ENCODE assay signal across 3 cellular contexts in the genomic region with DNA sequence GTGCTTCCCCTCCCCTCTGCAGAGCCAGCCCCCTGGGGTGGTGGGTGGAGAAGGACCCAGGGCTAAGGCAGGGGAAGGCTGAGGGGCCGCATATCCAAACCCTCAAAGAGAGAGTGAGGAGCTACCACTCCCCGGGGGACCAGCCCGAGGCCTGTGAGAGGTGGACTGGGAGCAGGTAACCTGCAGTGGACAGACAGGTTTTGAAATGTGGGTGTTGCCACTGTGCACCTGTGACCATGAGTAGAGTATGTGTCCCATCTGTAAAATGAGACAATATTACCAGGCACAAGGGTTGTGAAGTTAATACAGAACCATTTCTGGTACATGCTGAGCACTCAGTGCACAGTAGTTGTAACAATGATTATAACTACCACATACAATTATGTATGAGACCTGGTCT.
TF ChIP-seq lines count a peak whose summit lies in the region.

No MANE protein-coding gene starts in this region.

TF ChIP-seq in SK-N-SH, 30 proteins besides CTCF, POLR2A, EP300 and RAD21:
- no peak for TF ChIP-seq YY1 (IDR thresholded peaks at IDR 0.05; ENCODE audit: low read depth)
- no peak for TF ChIP-seq FOXM1 (IDR thresholded peaks at IDR 0.05; ENCODE audit: low read depth)

TF ChIP-seq in SK-N-SH treated with all-trans-retinoic acid at 6 μM for 48 hours, 23 proteins besides CTCF, POLR2A, EP300 and RAD21:
- no peak for TF ChIP-seq CSDC2 (CRISPR knock-in tag; IDR thresholded peaks at IDR 0.05)
- TF ChIP-seq ZNF70 (CRISPR knock-in tag; IDR thresholded peaks at IDR 0.05) = no peak
- TF ChIP-seq TCF4 (CRISPR knock-in tag; IDR thresholded peaks at IDR 0.05; ENCODE audit: borderline replicate concordance) = no peak
- TF ChIP-seq, protein P1, sequence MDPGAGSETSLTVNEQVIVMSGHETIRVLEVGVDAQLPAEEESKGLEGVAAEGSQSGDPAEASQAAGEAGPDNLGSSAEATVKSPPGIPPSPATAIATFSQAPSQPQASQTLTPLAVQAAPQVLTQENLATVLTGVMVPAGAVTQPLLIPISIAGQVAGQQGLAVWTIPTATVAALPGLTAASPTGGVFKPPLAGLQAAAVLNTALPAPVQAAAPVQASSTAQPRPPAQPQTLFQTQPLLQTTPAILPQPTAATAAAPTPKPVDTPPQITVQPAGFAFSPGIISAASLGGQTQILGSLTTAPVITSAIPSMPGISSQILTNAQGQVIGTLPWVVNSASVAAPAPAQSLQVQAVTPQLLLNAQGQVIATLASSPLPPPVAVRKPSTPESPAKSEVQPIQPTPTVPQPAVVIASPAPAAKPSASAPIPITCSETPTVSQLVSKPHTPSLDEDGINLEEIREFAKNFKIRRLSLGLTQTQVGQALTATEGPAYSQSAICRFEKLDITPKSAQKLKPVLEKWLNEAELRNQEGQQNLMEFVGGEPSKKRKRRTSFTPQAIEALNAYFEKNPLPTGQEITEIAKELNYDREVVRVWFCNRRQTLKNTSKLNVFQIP (CRISPR knock-in tag; IDR thresholded peaks at IDR 0.05; ENCODE audit: borderline replicate concordance, low read depth) = no peak
- TF ChIP-seq ESRRG (CRISPR knock-in tag; IDR thresholded peaks at IDR 0.05) = no peak
- no peak for TF ChIP-seq ZNF8 (CRISPR knock-in tag; IDR thresholded peaks at IDR 0.05)
- TF ChIP-seq, protein P2, sequence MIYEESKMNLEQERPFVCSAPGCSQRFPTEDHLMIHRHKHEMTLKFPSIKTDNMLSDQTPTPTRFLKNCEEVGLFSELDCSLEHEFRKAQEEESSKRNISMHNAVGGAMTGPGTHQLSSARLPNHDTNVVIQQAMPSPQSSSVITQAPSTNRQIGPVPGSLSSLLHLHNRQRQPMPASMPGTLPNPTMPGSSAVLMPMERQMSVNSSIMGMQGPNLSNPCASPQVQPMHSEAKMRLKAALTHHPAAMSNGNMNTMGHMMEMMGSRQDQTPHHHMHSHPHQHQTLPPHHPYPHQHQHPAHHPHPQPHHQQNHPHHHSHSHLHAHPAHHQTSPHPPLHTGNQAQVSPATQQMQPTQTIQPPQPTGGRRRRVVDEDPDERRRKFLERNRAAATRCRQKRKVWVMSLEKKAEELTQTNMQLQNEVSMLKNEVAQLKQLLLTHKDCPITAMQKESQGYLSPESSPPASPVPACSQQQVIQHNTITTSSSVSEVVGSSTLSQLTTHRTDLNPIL (CRISPR knock-in tag; IDR thresholded peaks at IDR 0.05; ENCODE audit: low read depth) = no peak
- no peak for TF ChIP-seq ZFP30 (CRISPR knock-in tag; IDR thresholded peaks at IDR 0.05)
- TF ChIP-seq OSR1 (CRISPR knock-in tag; IDR thresholded peaks at IDR 0.05) = no peak
- TF ChIP-seq, protein P3, sequence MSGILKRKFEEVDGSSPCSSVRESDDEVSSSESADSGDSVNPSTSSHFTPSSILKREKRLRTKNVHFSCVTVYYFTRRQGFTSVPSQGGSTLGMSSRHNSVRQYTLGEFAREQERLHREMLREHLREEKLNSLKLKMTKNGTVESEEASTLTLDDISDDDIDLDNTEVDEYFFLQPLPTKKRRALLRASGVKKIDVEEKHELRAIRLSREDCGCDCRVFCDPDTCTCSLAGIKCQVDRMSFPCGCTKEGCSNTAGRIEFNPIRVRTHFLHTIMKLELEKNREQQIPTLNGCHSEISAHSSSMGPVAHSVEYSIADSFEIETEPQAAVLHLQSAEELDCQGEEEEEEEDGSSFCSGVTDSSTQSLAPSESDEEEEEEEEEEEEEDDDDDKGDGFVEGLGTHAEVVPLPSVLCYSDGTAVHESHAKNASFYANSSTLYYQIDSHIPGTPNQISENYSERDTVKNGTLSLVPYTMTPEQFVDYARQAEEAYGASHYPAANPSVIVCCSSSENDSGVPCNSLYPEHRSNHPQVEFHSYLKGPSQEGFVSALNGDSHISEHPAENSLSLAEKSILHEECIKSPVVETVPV (CRISPR knock-in tag; IDR thresholded peaks at IDR 0.05) = no peak
- TF ChIP-seq ZFP3 (CRISPR knock-in tag; IDR thresholded peaks at IDR 0.05) = no peak
- TF ChIP-seq ISL1 (CRISPR knock-in tag; IDR thresholded peaks at IDR 0.05) = no peak
- TF ChIP-seq, protein P4, sequence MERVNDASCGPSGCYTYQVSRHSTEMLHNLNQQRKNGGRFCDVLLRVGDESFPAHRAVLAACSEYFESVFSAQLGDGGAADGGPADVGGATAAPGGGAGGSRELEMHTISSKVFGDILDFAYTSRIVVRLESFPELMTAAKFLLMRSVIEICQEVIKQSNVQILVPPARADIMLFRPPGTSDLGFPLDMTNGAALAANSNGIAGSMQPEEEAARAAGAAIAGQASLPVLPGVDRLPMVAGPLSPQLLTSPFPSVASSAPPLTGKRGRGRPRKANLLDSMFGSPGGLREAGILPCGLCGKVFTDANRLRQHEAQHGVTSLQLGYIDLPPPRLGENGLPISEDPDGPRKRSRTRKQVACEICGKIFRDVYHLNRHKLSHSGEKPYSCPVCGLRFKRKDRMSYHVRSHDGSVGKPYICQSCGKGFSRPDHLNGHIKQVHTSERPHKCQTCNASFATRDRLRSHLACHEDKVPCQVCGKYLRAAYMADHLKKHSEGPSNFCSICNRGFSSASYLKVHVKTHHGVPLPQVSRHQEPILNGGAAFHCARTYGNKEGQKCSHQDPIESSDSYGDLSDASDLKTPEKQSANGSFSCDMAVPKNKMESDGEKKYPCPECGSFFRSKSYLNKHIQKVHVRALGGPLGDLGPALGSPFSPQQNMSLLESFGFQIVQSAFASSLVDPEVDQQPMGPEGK (CRISPR knock-in tag; IDR thresholded peaks at IDR 0.05; ENCODE audit: borderline replicate concordance) = no peak

TF ChIP-seq in H1, 55 proteins besides CTCF, POLR2A, EP300 and RAD21:
- TF ChIP-seq CHD1 (IDR thresholded peaks at IDR 0.05; ENCODE audit: low read depth, low read length) = no peak
- TF ChIP-seq HDAC2 (IDR thresholded peaks at IDR 0.05; ENCODE audit: borderline replicate concordance in 1 of 2, low read depth in 2 of 2, low read length in 2 of 2) = no peak
- no peak for TF ChIP-seq EZH2 (IDR thresholded peaks at IDR 0.05; ENCODE audit: low read depth, low read length, severe bottlenecking)
- no peak for TF ChIP-seq KDM5A (IDR thresholded peaks at IDR 0.05; ENCODE audit: low read length)
- TF ChIP-seq, protein P5, sequence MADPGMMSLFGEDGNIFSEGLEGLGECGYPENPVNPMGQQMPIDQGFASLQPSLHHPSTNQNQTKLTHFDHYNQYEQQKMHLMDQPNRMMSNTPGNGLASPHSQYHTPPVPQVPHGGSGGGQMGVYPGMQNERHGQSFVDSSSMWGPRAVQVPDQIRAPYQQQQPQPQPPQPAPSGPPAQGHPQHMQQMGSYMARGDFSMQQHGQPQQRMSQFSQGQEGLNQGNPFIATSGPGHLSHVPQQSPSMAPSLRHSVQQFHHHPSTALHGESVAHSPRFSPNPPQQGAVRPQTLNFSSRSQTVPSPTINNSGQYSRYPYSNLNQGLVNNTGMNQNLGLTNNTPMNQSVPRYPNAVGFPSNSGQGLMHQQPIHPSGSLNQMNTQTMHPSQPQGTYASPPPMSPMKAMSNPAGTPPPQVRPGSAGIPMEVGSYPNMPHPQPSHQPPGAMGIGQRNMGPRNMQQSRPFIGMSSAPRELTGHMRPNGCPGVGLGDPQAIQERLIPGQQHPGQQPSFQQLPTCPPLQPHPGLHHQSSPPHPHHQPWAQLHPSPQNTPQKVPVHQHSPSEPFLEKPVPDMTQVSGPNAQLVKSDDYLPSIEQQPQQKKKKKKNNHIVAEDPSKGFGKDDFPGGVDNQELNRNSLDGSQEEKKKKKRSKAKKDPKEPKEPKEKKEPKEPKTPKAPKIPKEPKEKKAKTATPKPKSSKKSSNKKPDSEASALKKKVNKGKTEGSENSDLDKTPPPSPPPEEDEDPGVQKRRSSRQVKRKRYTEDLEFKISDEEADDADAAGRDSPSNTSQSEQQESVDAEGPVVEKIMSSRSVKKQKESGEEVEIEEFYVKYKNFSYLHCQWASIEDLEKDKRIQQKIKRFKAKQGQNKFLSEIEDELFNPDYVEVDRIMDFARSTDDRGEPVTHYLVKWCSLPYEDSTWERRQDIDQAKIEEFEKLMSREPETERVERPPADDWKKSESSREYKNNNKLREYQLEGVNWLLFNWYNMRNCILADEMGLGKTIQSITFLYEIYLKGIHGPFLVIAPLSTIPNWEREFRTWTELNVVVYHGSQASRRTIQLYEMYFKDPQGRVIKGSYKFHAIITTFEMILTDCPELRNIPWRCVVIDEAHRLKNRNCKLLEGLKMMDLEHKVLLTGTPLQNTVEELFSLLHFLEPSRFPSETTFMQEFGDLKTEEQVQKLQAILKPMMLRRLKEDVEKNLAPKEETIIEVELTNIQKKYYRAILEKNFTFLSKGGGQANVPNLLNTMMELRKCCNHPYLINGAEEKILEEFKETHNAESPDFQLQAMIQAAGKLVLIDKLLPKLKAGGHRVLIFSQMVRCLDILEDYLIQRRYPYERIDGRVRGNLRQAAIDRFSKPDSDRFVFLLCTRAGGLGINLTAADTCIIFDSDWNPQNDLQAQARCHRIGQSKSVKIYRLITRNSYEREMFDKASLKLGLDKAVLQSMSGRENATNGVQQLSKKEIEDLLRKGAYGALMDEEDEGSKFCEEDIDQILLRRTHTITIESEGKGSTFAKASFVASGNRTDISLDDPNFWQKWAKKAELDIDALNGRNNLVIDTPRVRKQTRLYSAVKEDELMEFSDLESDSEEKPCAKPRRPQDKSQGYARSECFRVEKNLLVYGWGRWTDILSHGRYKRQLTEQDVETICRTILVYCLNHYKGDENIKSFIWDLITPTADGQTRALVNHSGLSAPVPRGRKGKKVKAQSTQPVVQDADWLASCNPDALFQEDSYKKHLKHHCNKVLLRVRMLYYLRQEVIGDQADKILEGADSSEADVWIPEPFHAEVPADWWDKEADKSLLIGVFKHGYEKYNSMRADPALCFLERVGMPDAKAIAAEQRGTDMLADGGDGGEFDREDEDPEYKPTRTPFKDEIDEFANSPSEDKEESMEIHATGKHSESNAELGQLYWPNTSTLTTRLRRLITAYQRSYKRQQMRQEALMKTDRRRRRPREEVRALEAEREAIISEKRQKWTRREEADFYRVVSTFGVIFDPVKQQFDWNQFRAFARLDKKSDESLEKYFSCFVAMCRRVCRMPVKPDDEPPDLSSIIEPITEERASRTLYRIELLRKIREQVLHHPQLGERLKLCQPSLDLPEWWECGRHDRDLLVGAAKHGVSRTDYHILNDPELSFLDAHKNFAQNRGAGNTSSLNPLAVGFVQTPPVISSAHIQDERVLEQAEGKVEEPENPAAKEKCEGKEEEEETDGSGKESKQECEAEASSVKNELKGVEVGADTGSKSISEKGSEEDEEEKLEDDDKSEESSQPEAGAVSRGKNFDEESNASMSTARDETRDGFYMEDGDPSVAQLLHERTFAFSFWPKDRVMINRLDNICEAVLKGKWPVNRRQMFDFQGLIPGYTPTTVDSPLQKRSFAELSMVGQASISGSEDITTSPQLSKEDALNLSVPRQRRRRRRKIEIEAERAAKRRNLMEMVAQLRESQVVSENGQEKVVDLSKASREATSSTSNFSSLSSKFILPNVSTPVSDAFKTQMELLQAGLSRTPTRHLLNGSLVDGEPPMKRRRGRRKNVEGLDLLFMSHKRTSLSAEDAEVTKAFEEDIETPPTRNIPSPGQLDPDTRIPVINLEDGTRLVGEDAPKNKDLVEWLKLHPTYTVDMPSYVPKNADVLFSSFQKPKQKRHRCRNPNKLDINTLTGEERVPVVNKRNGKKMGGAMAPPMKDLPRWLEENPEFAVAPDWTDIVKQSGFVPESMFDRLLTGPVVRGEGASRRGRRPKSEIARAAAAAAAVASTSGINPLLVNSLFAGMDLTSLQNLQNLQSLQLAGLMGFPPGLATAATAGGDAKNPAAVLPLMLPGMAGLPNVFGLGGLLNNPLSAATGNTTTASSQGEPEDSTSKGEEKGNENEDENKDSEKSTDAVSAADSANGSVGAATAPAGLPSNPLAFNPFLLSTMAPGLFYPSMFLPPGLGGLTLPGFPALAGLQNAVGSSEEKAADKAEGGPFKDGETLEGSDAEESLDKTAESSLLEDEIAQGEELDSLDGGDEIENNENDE (IDR thresholded peaks at IDR 0.05; ENCODE audit: insufficient replicate concordance, low read length) = no peak
- no peak for TF ChIP-seq SAP30 (IDR thresholded peaks at IDR 0.05; ENCODE audit: insufficient read depth, insufficient replicate concordance, low read length)
- no peak for TF ChIP-seq PHF8 (conservative IDR thresholded peaks at IDR 0.05; ENCODE audit: low read depth, low read length)
- no peak for TF ChIP-seq RNF2 (IDR thresholded peaks at IDR 0.05; ENCODE audit: borderline replicate concordance, low read depth, low read length, missing control alignments, poor library complexity, severe bottlenecking)
- no peak for TF ChIP-seq SRF (IDR thresholded peaks at IDR 0.05; ENCODE audit: low read depth, low read length)
- no peak for TF ChIP-seq CTBP2 (IDR thresholded peaks at IDR 0.05; ENCODE audit: borderline replicate concordance, insufficient read depth, insufficient read length, low read length)
- no peak for TF ChIP-seq CEBPB (IDR thresholded peaks at IDR 0.05; ENCODE audit: low read depth, low read length)
- no peak for TF ChIP-seq KDM4A (IDR thresholded peaks at IDR 0.05; ENCODE audit: low read depth, low read length, severe bottlenecking)
- TF ChIP-seq SIX5 (IDR thresholded peaks at IDR 0.05; ENCODE audit: low read depth, low read length) = no peak
- no peak for TF ChIP-seq BCL11A (IDR thresholded peaks at IDR 0.05; ENCODE audit: low read depth in 2 of 2, low read length in 2 of 2)
- no peak for TF ChIP-seq BRCA1 (IDR thresholded peaks at IDR 0.05; ENCODE audit: low read depth, low read length)
- TF ChIP-seq HDAC6 (IDR thresholded peaks at IDR 0.05; ENCODE audit: low read depth, low read length) = no peak
- TF ChIP-seq BACH1 (IDR thresholded peaks at IDR 0.05; ENCODE audit: low read length) = no peak
